21 cellular contexts compared by ENCODE assay signal in the genomic region with DNA sequence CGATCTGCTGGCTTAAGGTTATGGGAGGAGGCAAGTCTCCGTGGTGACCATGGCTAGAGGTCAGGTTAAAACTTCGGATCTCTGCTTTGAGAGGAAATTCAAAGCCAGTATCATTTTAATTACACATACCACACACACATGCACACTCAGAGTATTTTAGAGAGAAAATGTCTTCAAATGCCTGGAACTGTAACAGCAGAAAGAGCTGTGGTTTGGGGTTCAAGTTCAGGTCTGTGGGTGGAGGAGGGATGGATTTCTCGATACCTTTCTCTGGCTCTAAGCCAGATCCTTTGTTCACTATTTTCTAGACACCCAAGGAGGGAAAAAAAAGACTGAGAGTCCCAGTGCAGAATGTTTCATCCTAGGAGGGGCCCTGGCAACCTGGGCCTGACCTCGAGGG. TPM values are rescaled to one million over a fixed set of nuclear protein-coding genes. Genes with fewer than 3 reads are reported as not detected.
DNase-seq lines count a peak whose midpoint lies in the region; TF ChIP-seq lines count a peak whose summit lies in the region.
"Had no signal": no experiment of that assay in that cellular context is flagged by ENCODE, and none has a peak within 500 bp of the region (broad histone marks: within the 10 kb centered on the region; RNA-seq: fewer than 3 reads in every experiment).

No MANE protein-coding gene starts in this region.

- H3K27me3 Mint-ChIP-seq in activated CD4-positive, alpha-beta T cell treated with anti-CD3 and anti-CD28 coated beads, Interleukin-2, amount 10 ng/mL, durations not matched to agents 7 days and 5 days: no peaks in the 10 kb centered on the region
- H3K27me3 Mint-ChIP-seq in activated T-helper 2 cell treated with anti-CD3 and anti-CD28 coated beads, Interferon-gamma antibody, Interleukin-2, Interleukin-4, amounts not matched to agents 10 μg/mL and 5 μg/mL and 100 μg/mL, durations not matched to agents 14 hours and 24 hours and 36 hours (ENCODE audit: low read depth): no peaks in the 10 kb centered on the region
- H3K27me3 Mint-ChIP-seq: B cell; CD4-positive, CD25-positive, alpha-beta regulatory T cell had no signal

- H3K4me3 ChIP-seq in KMS-11 (IDR thresholded peaks at IDR 0.05; ENCODE audit: insufficient read depth, low read depth, low read length) (no peak overlapping the region), sigmoid colon (no peak overlapping the region), left ventricle myocardium inferior (no peak overlapping the region)
- H3K4me3 ChIP-seq: GM12878, PC-9 had no signal

- H3K79me2 ChIP-seq in KMS-11 (ENCODE audit: insufficient read depth, low read depth): no peaks in the 10 kb centered on the region

- POLR2A ChIA-PET in activated CD4-positive, alpha-beta T cell treated with anti-CD3 and anti-CD28 coated beads, Interleukin-2, amount 10 ng/mL, durations not matched to agents 7 days and 5 days (lab: Charles Lee): no interaction called here

- H3K9me3 ChIP-seq in sigmoid colon (no peaks in the 10 kb centered on the region), left ventricle myocardium inferior (replicated peaks) (no peaks in the 10 kb centered on the region)

- DNase-seq in activated CD4-positive, alpha-beta T cell treated with anti-CD3 and anti-CD28 coated beads, Interleukin-2, amount 10 ng/mL, durations not matched to agents 7 days and 5 days: no peak
- DNase-seq in activated CD4-positive, alpha-beta T cell treated with anti-CD3 and anti-CD28 coated beads, Interleukin-2, amount 50 U/mL, for 4 hours: no peak
- no peak for DNase-seq in activated T-helper 2 cell treated with anti-CD3 and anti-CD28 coated beads, Interferon-gamma antibody, Interleukin-2, Interleukin-4, amounts not matched to agents 10 μg/mL and 5 μg/mL and 100 μg/mL, durations not matched to agents 14 hours and 24 hours and 36 hours (ENCODE audit: low spot score)
- DNase-seq in sigmoid colon (peak; percentile 9), left ventricle myocardium inferior (no peak), cerebellum (ENCODE audit: low spot score) (no peak), cortex of kidney (lab: John Stamatoyannopoulos, UW) (no peak)
- DNase-seq: CD4-positive, CD25-positive, alpha-beta regulatory T cell; DMS153; GF-D8; H9; MM.1S; NCI-H1092; NCI-H1436 treated with DMSO at 0.1 percent for 48 hours; NCI-H2029; NCI-H345; NCI-H526; PC-9 had no signal

- 81 to 89% methylated on average over 5 of the region's 5 CpGs for WGBS in sigmoid colon, 2 donors

- peaks cover 9% of the 10 kb centered on the region for H3K36me3 Mint-ChIP-seq in activated CD4-positive, alpha-beta T cell treated with anti-CD3 and anti-CD28 coated beads, Interleukin-2, amount 10 ng/mL, durations not matched to agents 7 days and 5 days (ENCODE audit: low read depth)
- peaks cover 32% of the 10 kb centered on the region for H3K36me3 Mint-ChIP-seq in activated T-helper 2 cell treated with anti-CD3 and anti-CD28 coated beads, Interferon-gamma antibody, Interleukin-2, Interleukin-4, amounts not matched to agents 10 μg/mL and 5 μg/mL and 100 μg/mL, durations not matched to agents 14 hours and 24 hours and 36 hours (ENCODE audit: low read depth)

- peak overlapping the region; percentile 71 for H3K27ac Mint-ChIP-seq in activated CD4-positive, alpha-beta T cell treated with anti-CD3 and anti-CD28 coated beads, Interleukin-2, amount 10 ng/mL, durations not matched to agents 7 days and 5 days
- H3K27ac Mint-ChIP-seq in activated T-helper 2 cell treated with anti-CD3 and anti-CD28 coated beads, Interferon-gamma antibody, Interleukin-2, Interleukin-4, amounts not matched to agents 10 μg/mL and 5 μg/mL and 100 μg/mL, durations not matched to agents 14 hours and 24 hours and 36 hours: peak overlapping the region; percentile 65
- H3K27ac Mint-ChIP-seq: B cell, H9 had no signal

- no peak for TF ChIP-seq POLR2A in sigmoid colon (IDR thresholded peaks at IDR 0.05)

- no peaks in the 10 kb centered on the region for H4K20me1 ChIP-seq in KMS-11 (ENCODE audit: insufficient read depth)

- H3K4me1 ChIP-seq in KMS-11 (ENCODE audit: low read depth, poor library complexity, severe bottlenecking): peaks cover 55% of the 10 kb centered on the region
- peaks cover 0 to 20% (median 11%) of the 10 kb centered on the region in 4 donors for H3K4me1 ChIP-seq in sigmoid colon
- H3K4me1 ChIP-seq in left ventricle myocardium inferior: peaks cover 31% of the 10 kb centered on the region

- no peak overlapping the region for H3K9ac ChIP-seq in KMS-11

- H3K4me2 ChIP-seq in KMS-11: peak overlapping the region; percentile 25
- H3K4me2 ChIP-seq: PC-9 had no signal

- no peak for TF ChIP-seq EP300 in sigmoid colon (IDR thresholded peaks at IDR 0.05)

- H3K27me3 ChIP-seq in KMS-11 (ENCODE audit: insufficient read depth, low read depth): no peaks in the 10 kb centered on the region
- H3K27me3 ChIP-seq in sigmoid colon: no peaks in the 10 kb centered on the region
- no peaks in the 10 kb centered on the region for H3K27me3 ChIP-seq in left ventricle myocardium inferior (ENCODE audit: low read depth)

- intact Hi-C loops in activated T-helper 2 cell treated with anti-CD3 and anti-CD28 coated beads, Interferon-gamma antibody, Interleukin-2, Interleukin-4, amounts not matched to agents 10 μg/mL and 5 μg/mL and 100 μg/mL, durations not matched to agents 14 hours and 24 hours and 36 hours (cut with micrococcal nuclease): no loop called here
- intact Hi-C loops in sigmoid colon (cut with DNase I): no loop called here
- intact Hi-C loops in left ventricle myocardium inferior (cut with micrococcal nuclease): no loop called here

- TF ChIP-seq CTCF in KMS-11 (conservative IDR thresholded peaks at IDR 0.05; ENCODE audit: low read depth, low read length): no peak
- TF ChIP-seq CTCF in sigmoid colon (IDR thresholded peaks at IDR 0.05): no peak
- no peak for TF ChIP-seq CTCF in left ventricle myocardium inferior (IDR thresholded peaks at IDR 0.05; ENCODE audit: borderline replicate concordance)

- H3K4me1 Mint-ChIP-seq in activated CD4-positive, alpha-beta T cell treated with anti-CD3 and anti-CD28 coated beads, Interleukin-2, amount 10 ng/mL, durations not matched to agents 7 days and 5 days: peaks cover 22% of the 10 kb centered on the region
- H3K4me1 Mint-ChIP-seq in activated T-helper 2 cell treated with anti-CD3 and anti-CD28 coated beads, Interferon-gamma antibody, Interleukin-2, Interleukin-4, amounts not matched to agents 10 μg/mL and 5 μg/mL and 100 μg/mL, durations not matched to agents 14 hours and 24 hours and 36 hours (ENCODE audit: low read depth): peaks cover 21% of the 10 kb centered on the region

- no peak overlapping the region for H3K27ac ChIP-seq in KMS-11
- H3K27ac ChIP-seq in sigmoid colon: no peak overlapping the region
- H3K27ac ChIP-seq in left ventricle myocardium inferior (replicated peaks): no peak overlapping the region
- H3K27ac ChIP-seq: PC-9 had no signal

- no peaks in the 10 kb centered on the region for H3K9me3 Mint-ChIP-seq in activated CD4-positive, alpha-beta T cell treated with anti-CD3 and anti-CD28 coated beads, Interleukin-2, amount 10 ng/mL, durations not matched to agents 7 days and 5 days
- H3K9me3 Mint-ChIP-seq in activated T-helper 2 cell treated with anti-CD3 and anti-CD28 coated beads, Interferon-gamma antibody, Interleukin-2, Interleukin-4, amounts not matched to agents 10 μg/mL and 5 μg/mL and 100 μg/mL, durations not matched to agents 14 hours and 24 hours and 36 hours: no peaks in the 10 kb centered on the region
- H3K9me3 Mint-ChIP-seq: CD4-positive, CD25-positive, alpha-beta regulatory T cell; H9 had no signal

- H3K36me3 ChIP-seq in KMS-11 (ENCODE audit: insufficient read depth) (no peaks in the 10 kb centered on the region), sigmoid colon (peaks cover 0 to 45% (median 0%) of the 10 kb centered on the region in 4 donors), left ventricle myocardium inferior (peaks cover 37% of the 10 kb centered on the region)

- H2AFZ ChIP-seq in KMS-11 (ENCODE audit: low read depth): no peak overlapping the region
- H2AFZ ChIP-seq: PC-9 had no signal

- H3K4me3 Mint-ChIP-seq in activated CD4-positive, alpha-beta T cell treated with anti-CD3 and anti-CD28 coated beads, Interleukin-2, amount 10 ng/mL, durations not matched to agents 7 days and 5 days: no peak overlapping the region
- H3K4me3 Mint-ChIP-seq in activated T-helper 2 cell treated with anti-CD3 and anti-CD28 coated beads, Interferon-gamma antibody, Interleukin-2, Interleukin-4, amounts not matched to agents 10 μg/mL and 5 μg/mL and 100 μg/mL, durations not matched to agents 14 hours and 24 hours and 36 hours (ENCODE audit: low read depth): no peak overlapping the region
- H3K4me3 Mint-ChIP-seq: B cell; CD4-positive, CD25-positive, alpha-beta regulatory T cell; H9 had no signal

- CTCF ChIA-PET in activated CD4-positive, alpha-beta T cell treated with anti-CD3 and anti-CD28 coated beads, Interleukin-2, amount 10 ng/mL, durations not matched to agents 7 days and 5 days (lab: Charles Lee): interaction anchor here (0.6 kb wide), 1 partner anchor 1028 kb away, joined by 5 read pairs; no protein-coding TSS in a partner anchor

RNA-seq across cellular contexts. Expression of a gene that starts 32.5 kb away (rescaled TPM):
- total RNA-seq in activated CD4-positive, alpha-beta T cell treated with anti-CD3 and anti-CD28 coated beads, Interleukin-2, amount 10 ng/mL, durations not matched to agents 7 days and 5 days: 1 to 10 TPM; 4.4 to 5.0 TPM
- 11.1 and 12.2 TPM in 2 replicates for total RNA-seq in activated T-helper 2 cell treated with anti-CD3 and anti-CD28 coated beads, Interferon-gamma antibody, Interleukin-2, Interleukin-4, amounts not matched to agents 10 μg/mL and 5 μg/mL and 100 μg/mL, durations not matched to agents 14 hours and 24 hours and 36 hours
- total RNA-seq in sigmoid colon: 10 to 100 TPM in 2 of 4 donors, 1 to 10 TPM in 2; 7.3 to 12.0 (median 9.3) TPM
- polyA plus RNA-seq in sigmoid colon: 1 to 10 TPM; 4.6 to 8.4 (median 5.4) TPM
- total RNA-seq in left ventricle myocardium inferior: 13.4 TPM
- total RNA-seq in cerebellum: 17.1 TPM

RNA-seq across cellular contexts. Expression of a gene that starts 32.7 kb away (rescaled TPM):
- total RNA-seq in activated CD4-positive, alpha-beta T cell treated with anti-CD3 and anti-CD28 coated beads, Interleukin-2, amount 10 ng/mL, durations not matched to agents 7 days and 5 days: 10 to 100 TPM; 20.7 to 23.6 TPM
- total RNA-seq in activated T-helper 2 cell treated with anti-CD3 and anti-CD28 coated beads, Interferon-gamma antibody, Interleukin-2, Interleukin-4, amounts not matched to agents 10 μg/mL and 5 μg/mL and 100 μg/mL, durations not matched to agents 14 hours and 24 hours and 36 hours: 52.2 and 54.0 TPM in 2 replicates
- total RNA-seq in sigmoid colon: 1 to 10 TPM in 2 of 4 donors, under 1 TPM in 2; 0.66 to 6.1 (median 1.5) TPM
- 10 to 100 TPM in 1 of 3 donors, 1 to 10 TPM in 2; 2.4 to 11.6 (median 3.0) TPM for polyA plus RNA-seq in sigmoid colon
- 1.6 TPM for total RNA-seq in left ventricle myocardium inferior
- 10.1 TPM for total RNA-seq in cerebellum

RNA-seq across cellular contexts. Expression of a gene that starts 37.4 kb away (rescaled TPM):
- 10 to 100 TPM; 40.2 to 42.7 TPM for total RNA-seq in activated CD4-positive, alpha-beta T cell treated with anti-CD3 and anti-CD28 coated beads, Interleukin-2, amount 10 ng/mL, durations not matched to agents 7 days and 5 days
- 76.7 and 82.9 TPM in 2 replicates for total RNA-seq in activated T-helper 2 cell treated with anti-CD3 and anti-CD28 coated beads, Interferon-gamma antibody, Interleukin-2, Interleukin-4, amounts not matched to agents 10 μg/mL and 5 μg/mL and 100 μg/mL, durations not matched to agents 14 hours and 24 hours and 36 hours
- total RNA-seq in sigmoid colon: 10 to 100 TPM; 58.9 to 88.6 (median 67.1) TPM
- polyA plus RNA-seq in sigmoid colon: 10 to 100 TPM; 25.0 to 53.0 (median 46.8) TPM
- 95.1 TPM for total RNA-seq in left ventricle myocardium inferior
- total RNA-seq in cerebellum: 50.3 TPM
